ENCODE assay signal across 28 cellular contexts in genomic region chr2:27294928-27295327, GRCh38. TPM values are rescaled to one million over a fixed set of nuclear protein-coding genes. Genes with fewer than 3 reads are reported as not detected.
DNase-seq lines count a peak whose midpoint lies in the region; ATAC-seq and TF ChIP-seq lines count a peak whose summit lies in the region.
"Had no signal": no experiment of that assay in that cellular context is flagged by ENCODE, and none has a peak within 500 bp of the region (broad histone marks: within the 10 kb centered on the region; RNA-seq: fewer than 3 reads in every experiment).

No MANE protein-coding gene starts in this region.

- H3K9me3 Mint-ChIP-seq in activated naive CD4-positive, alpha-beta T cell treated with anti-CD3 and anti-CD28 coated beads, Interleukin-2, amount 50 U/mL, for 24 hours, result no peaks in the 10 kb centered on the region
- no peaks in the 10 kb centered on the region for H3K9me3 Mint-ChIP-seq in activated naive CD4-positive, alpha-beta T cell treated with anti-CD3 and anti-CD28 coated beads, Interleukin-2, amount 10 ng/mL, durations not matched to agents 7 days and 5 days
- H3K9me3 Mint-ChIP-seq: CD14-positive monocyte; CD4-positive, alpha-beta memory T cell; CD4-positive, CD25-positive, alpha-beta regulatory T cell; CD8-positive, alpha-beta memory T cell had no signal

- no peak for ATAC-seq in gastrocnemius medialis
- no peak for ATAC-seq in GM18517 (IDR thresholded peaks at IDR 0.05; ENCODE audit: unreplicated experiment)
- no peak for ATAC-seq in gastroesophageal sphincter
- ATAC-seq: A549, GM12878 had no signal

- H3K4me3 Mint-ChIP-seq in activated naive CD4-positive, alpha-beta T cell treated with anti-CD3 and anti-CD28 coated beads, Interleukin-2, amount 50 U/mL, for 24 hours, result no peak overlapping the region
- no peak overlapping the region for H3K4me3 Mint-ChIP-seq in activated naive CD4-positive, alpha-beta T cell treated with anti-CD3 and anti-CD28 coated beads, Interleukin-2, amount 10 ng/mL, durations not matched to agents 7 days and 5 days
- H3K4me3 Mint-ChIP-seq: B cell; CD14-positive monocyte; CD4-positive, alpha-beta memory T cell; CD4-positive, CD25-positive, alpha-beta regulatory T cell; CD8-positive, alpha-beta memory T cell had no signal

- H3K27me3 ChIP-seq in gastrocnemius medialis (no peaks in the 10 kb centered on the region), gastroesophageal sphincter (peaks cover 61% of the 10 kb centered on the region)
- H3K27me3 ChIP-seq: BLaER1 treated with 17β-estradiol and CSF1 and Interleukin-3, amounts not matched to agents 10 nM and 100 nM had no signal

- H3K4me1 Mint-ChIP-seq in activated naive CD4-positive, alpha-beta T cell treated with anti-CD3 and anti-CD28 coated beads, Interleukin-2, amount 50 U/mL, for 24 hours, result no peaks in the 10 kb centered on the region
- no peaks in the 10 kb centered on the region for H3K4me1 Mint-ChIP-seq in activated naive CD4-positive, alpha-beta T cell treated with anti-CD3 and anti-CD28 coated beads, Interleukin-2, amount 10 ng/mL, durations not matched to agents 7 days and 5 days
- H3K4me1 Mint-ChIP-seq: CD4-positive, alpha-beta memory T cell; CD4-positive, CD25-positive, alpha-beta regulatory T cell; CD8-positive, alpha-beta memory T cell had no signal

- TF ChIP-seq CTCF in C4-2B (conservative IDR thresholded peaks at IDR 0.05), result no peak
- no peak for TF ChIP-seq CTCF in gastrocnemius medialis (IDR thresholded peaks at IDR 0.05 in 4 of 5, conservative IDR thresholded peaks at IDR 0.05 in 1 of 5)
- no peak for TF ChIP-seq CTCF in gastroesophageal sphincter (IDR thresholded peaks at IDR 0.05)

- H3K9me3 ChIP-seq in gastrocnemius medialis (no peaks in the 10 kb centered on the region), gastroesophageal sphincter (no peaks in the 10 kb centered on the region)
- H3K9me3 ChIP-seq: A549; BLaER1 treated with 17β-estradiol and CSF1 and Interleukin-3, amounts not matched to agents 10 nM and 100 nM had no signal

- DNase-seq in activated naive CD4-positive, alpha-beta T cell treated with anti-CD3 and anti-CD28 coated beads, Interleukin-2, amount 10 ng/mL, durations not matched to agents 7 days and 5 days, result no peak
- DNase-seq in posterior vena cava (ENCODE audit: low spot score) (peak; percentile 12), gastrocnemius medialis (no peak)
- DNase-seq: AML-193; CD4-positive, alpha-beta memory T cell; CD4-positive, CD25-positive, alpha-beta regulatory T cell; CD8-positive, alpha-beta memory T cell; COR-L47; DMS 273 treated with DMSO at 0.1 percent for 48 hours; DMS153; DMS53; DMS79; DND-41; EL; GDM1 had no signal

- CTCF ChIA-PET in activated naive CD4-positive, alpha-beta T cell treated with anti-CD3 and anti-CD28 coated beads, Interleukin-2, amount 10 ng/mL, durations not matched to agents 7 days and 5 days (lab: Charles Lee), result interaction anchor here (1.6 kb wide), 1 partner anchor 8 kb away, joined by 6 read pairs; no protein-coding TSS in a partner anchor

- H3K36me3 ChIP-seq in gastrocnemius medialis (peaks cover 0 to 18% of the 10 kb centered on the region in 2 donors), gastroesophageal sphincter (no peaks in the 10 kb centered on the region)
- H3K36me3 ChIP-seq: BLaER1 treated with 17β-estradiol and CSF1 and Interleukin-3, amounts not matched to agents 10 nM and 100 nM had no signal

- peak overlapping the region; percentile 35 for H3K27ac Mint-ChIP-seq in activated naive CD4-positive, alpha-beta T cell treated with anti-CD3 and anti-CD28 coated beads, Interleukin-2, amount 50 U/mL, for 24 hours
- H3K27ac Mint-ChIP-seq in activated naive CD4-positive, alpha-beta T cell treated with anti-CD3 and anti-CD28 coated beads, Interleukin-2, amount 10 ng/mL, durations not matched to agents 7 days and 5 days, result no peak overlapping the region
- H3K27ac Mint-ChIP-seq: B cell; CD14-positive monocyte; CD4-positive, alpha-beta memory T cell; CD4-positive, CD25-positive, alpha-beta regulatory T cell; CD8-positive, alpha-beta memory T cell had no signal

- intact Hi-C loops in posterior vena cava (cut with DNase I), result no loop called here
- intact Hi-C loops in gastrocnemius medialis (cut with DNase I; ENCODE audit: low total_unique reads), result no loop called here

- no peaks in the 10 kb centered on the region for H3K36me3 Mint-ChIP-seq in activated naive CD4-positive, alpha-beta T cell treated with anti-CD3 and anti-CD28 coated beads, Interleukin-2, amount 50 U/mL, for 24 hours
- H3K36me3 Mint-ChIP-seq in activated naive CD4-positive, alpha-beta T cell treated with anti-CD3 and anti-CD28 coated beads, Interleukin-2, amount 10 ng/mL, durations not matched to agents 7 days and 5 days, result no peaks in the 10 kb centered on the region
- H3K36me3 Mint-ChIP-seq: CD14-positive monocyte; CD4-positive, alpha-beta memory T cell; CD4-positive, CD25-positive, alpha-beta regulatory T cell; CD8-positive, alpha-beta memory T cell had no signal

- TF ChIP-seq POLR2A in gastrocnemius medialis (IDR thresholded peaks at IDR 0.05) (no peak), gastroesophageal sphincter (IDR thresholded peaks at IDR 0.05) (no peak)

- H3K4me1 ChIP-seq in gastrocnemius medialis (peaks cover 71 to 90% of the 10 kb centered on the region in 2 donors), gastroesophageal sphincter (no peaks in the 10 kb centered on the region)

- H3K27ac ChIP-seq in C4-2B (peak overlapping the region; percentile 95), gastrocnemius medialis (peak overlapping the region; percentile 88 to 99 (median 98)), gastroesophageal sphincter (no peak overlapping the region)
- H3K27ac ChIP-seq: 22Rv1; BLaER1 treated with 17β-estradiol and CSF1 and Interleukin-3, amounts not matched to agents 10 nM and 100 nM had no signal

- WGBS in gastroesophageal sphincter (ENCODE audit: low coverage in 1 of 2), 2 donors, result 83 to 100% methylated on average over 2 to 8 of the region's 8 CpGs

- peak overlapping the region in 1 of 4 donors; percentile 14 for H3K4me3 ChIP-seq in gastrocnemius medialis
- no peak overlapping the region for H3K4me3 ChIP-seq in gastroesophageal sphincter
- H3K4me3 ChIP-seq: A549; BLaER1 treated with 17β-estradiol and CSF1 and Interleukin-3, amounts not matched to agents 10 nM and 100 nM; GM12878 had no signal

- H3K27me3 Mint-ChIP-seq in activated naive CD4-positive, alpha-beta T cell treated with anti-CD3 and anti-CD28 coated beads, Interleukin-2, amount 50 U/mL, for 24 hours, result peaks cover 3% of the 10 kb centered on the region
- H3K27me3 Mint-ChIP-seq in activated naive CD4-positive, alpha-beta T cell treated with anti-CD3 and anti-CD28 coated beads, Interleukin-2, amount 10 ng/mL, durations not matched to agents 7 days and 5 days, result peaks cover 44% of the 10 kb centered on the region

- in situ Hi-C loops in gastrocnemius medialis (cut with MboI; ENCODE audit: low sequenced_read_pairs in 4 of 4), result loop anchor here in 2 of 4 donors (25.0 kb wide), 1 partner anchor 333 kb away; the partner anchor contains the start of gene MAPRE3 (in 2 of the 2)

- TF ChIP-seq EP300 in gastroesophageal sphincter (IDR thresholded peaks at IDR 0.05), result no peak

RNA-seq across cellular contexts. Expression of gene TRIM54, which starts 12.7 kb away (rescaled TPM):
- total RNA-seq in posterior vena cava, result under 1 TPM; 0.32 to 0.52 TPM
- 100 to 1,000 TPM; 219 to 554 (median 427) TPM for total RNA-seq in gastrocnemius medialis
- total RNA-seq in gastroesophageal sphincter, result under 1 TPM in 2 of 4 donors, not detected in 2; 0.15 to 0.31 TPM
- total RNA-seq: B cell; CD4-positive, CD25-positive, alpha-beta regulatory T cell; Daoy; G401; GM12878 had no signal

RNA-seq across cellular contexts. Expression of gene UCN, which starts 13.3 kb away (rescaled TPM):
- total RNA-seq in posterior vena cava, result 1 to 10 TPM in 1 of 2 donors, under 1 TPM in 1; 0.95 to 1.2 TPM
- total RNA-seq in gastrocnemius medialis, result not detected
- total RNA-seq in gastroesophageal sphincter, result 1 to 10 TPM in 3 of 4 donors, under 1 TPM in 1; 0.67 to 5.0 (median 2.0) TPM
- total RNA-seq: G401 had no signal

RNA-seq across cellular contexts. Expression of gene DNAJC5G, which starts 19.7 kb away (rescaled TPM):
- total RNA-seq in posterior vena cava, result 1 to 10 TPM in 1 of 2 donors, under 1 TPM in 1; 0.19 to 1.0 TPM
- total RNA-seq in gastrocnemius medialis, result not detected
- not detected for total RNA-seq in gastroesophageal sphincter
- total RNA-seq: A172; B cell; CD4-positive, alpha-beta memory T cell; CD4-positive, CD25-positive, alpha-beta regulatory T cell; CD8-positive, alpha-beta memory T cell; Daoy; G401; GM12878 had no signal

RNA-seq across cellular contexts. Expression of gene MPV17, which starts 28.0 kb away (rescaled TPM):
- total RNA-seq in posterior vena cava (10 to 100 TPM; 59.3 to 69.0 TPM), gastrocnemius medialis (10 to 100 TPM in 3 of 4 donors, 1 to 10 TPM in 1; 9.9 to 16.0 (median 11.5) TPM), gastroesophageal sphincter (10 to 100 TPM; 57.9 to 93.4 (median 66.4) TPM)

RNA-seq across cellular contexts. Expression of gene SLC30A3, which starts 32.1 kb away (rescaled TPM):
- total RNA-seq in posterior vena cava, result 1 to 10 TPM in 1 of 2 donors, under 1 TPM in 1; 0.24 to 1.4 TPM
- total RNA-seq in gastrocnemius medialis, result under 1 TPM in 1 of 4 donors, not detected in 3; 0.20 TPM
- total RNA-seq in gastroesophageal sphincter, result not detected
- total RNA-seq: B cell; CD4-positive, alpha-beta memory T cell; GM12878 had no signal

Comparison
In these comparisons a context has a peak if more than half of its experiments do, and no peak if none do; other contexts are left out.
1. H3K27ac ChIP-seq: peak in C4-2B (single experiment) and gastrocnemius medialis (4 of 4); none in gastroesophageal sphincter (0 of 4).
2. RNA of gene TRIM54, which starts 12.7 kb away (total RNA-seq): 219 to 554 TPM in gastrocnemius medialis; 0.32 to 0.52 TPM in posterior vena cava and 0.15 to 0.31 TPM in gastroesophageal sphincter; every median in the first group is over 100 times any median in the second.